8 cellular contexts compared by ENCODE assay signal in the genomic region with DNA sequence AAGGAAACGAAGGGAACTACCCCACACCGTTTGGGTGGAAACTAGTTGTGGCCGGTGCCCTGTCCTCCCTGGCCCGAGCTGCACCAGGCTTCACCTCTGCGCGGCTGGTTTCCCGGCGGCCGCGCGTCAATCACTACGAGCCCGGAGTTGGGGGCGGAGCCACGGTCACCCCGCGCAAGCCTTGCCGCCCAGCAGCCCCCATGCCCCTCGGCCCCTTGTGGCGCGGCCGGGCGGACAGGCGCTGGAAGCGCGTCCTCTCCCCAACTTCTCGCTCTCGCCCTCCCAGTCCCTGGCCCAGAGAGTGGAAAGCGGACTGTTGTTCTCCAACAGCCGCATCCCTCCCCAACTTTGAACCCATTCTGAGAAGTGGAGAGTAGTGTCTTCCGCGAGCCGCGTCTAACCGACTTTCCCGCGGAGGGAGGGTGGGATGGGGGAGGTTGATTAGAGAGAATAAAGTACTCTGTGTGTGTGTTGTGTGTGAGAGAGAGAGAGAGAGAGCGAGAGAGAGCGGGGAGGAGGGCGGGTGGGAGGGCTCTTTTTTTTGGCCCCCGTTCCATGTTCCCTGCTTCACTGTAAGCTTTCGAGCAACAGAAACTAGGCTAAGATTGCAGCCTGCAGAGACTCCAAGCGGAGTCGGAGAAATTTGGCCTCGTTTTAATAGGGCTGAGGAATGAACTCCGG. TPM values are rescaled to one million over a fixed set of nuclear protein-coding genes. Genes with fewer than 3 reads are reported as not detected.
DNase-seq lines count a peak whose midpoint lies in the region; ATAC-seq and TF ChIP-seq lines count a peak whose summit lies in the region.

No MANE protein-coding gene starts in this region.

- H3K4me3 Mint-ChIP-seq in stimulated activated naive B cell treated with anti-CD40 and anti-IgM and Interleukin-4, amounts not matched to agents 10 μg/mL and 1 μg/mL and 100 μg/mL, for 72 hours = peak overlapping the region; percentile 83 to 90

- H3K27ac ChIP-seq in Panc1 (ENCODE audit: low read length) = peak overlapping the region; percentile 82
- H3K27ac ChIP-seq in caudate nucleus (ENCODE audit: low read depth, low read length) = peak overlapping the region; percentile 91

- no peaks in the 10 kb centered on the region for H3K36me3 ChIP-seq in Panc1 (ENCODE audit: control insufficient read depth, insufficient read depth, low read length)

- POLR2A ChIA-PET in Panc1 (lab: Charles Lee) = interaction anchor here (0.6 to 0.7 kb wide), 3 partner anchors 14 to 1415 kb away, joined by 3 to 8 read pairs (median 4); no protein-coding TSS in a partner anchor

- in situ Hi-C loops in Panc1 (cut with HindIII; ENCODE audit: low pct_unique_long_range_greater_than_20kb, low sequenced_read_pairs) = loop anchor here (25.0 kb wide), 1 partner anchor 189 kb away; no protein-coding TSS in a partner anchor

- H3K4me1 ChIP-seq in Panc1 (ENCODE audit: control insufficient read depth, insufficient read depth, low read length) = peaks cover 19% of the 10 kb centered on the region

- peaks cover 3 to 13% of the 10 kb centered on the region in 2 donors for H3K36me3 Mint-ChIP-seq in stimulated activated naive B cell treated with anti-CD40 and anti-IgM and Interleukin-4, amounts not matched to agents 10 μg/mL and 1 μg/mL and 100 μg/mL, for 72 hours

- DNase-seq in COLO668 (lab: John Stamatoyannopoulos, UW; ENCODE audit: unreplicated experiment) (peak; percentile 83), HK-2 (ENCODE audit: unreplicated experiment) (peak; percentile 67), Panc1 (ENCODE audit: low read depth, low spot score) (peak; percentile 32), caudate nucleus (lab: John Stamatoyannopoulos, UW) (peak in 48 of 61 donors; percentile 25 to 83 (median 72)), kidney glomerular epithelial cell (lab: John Stamatoyannopoulos, UW) (peak; percentile 75), GM19240 (ENCODE audit: insufficient read length, low spot score) (no peak)
- no peak for DNase-seq in stimulated activated naive B cell treated with anti-CD40 and anti-IgM and Interleukin-4, amounts not matched to agents 10 μg/mL and 1 μg/mL and 100 μg/mL, for 72 hours

- H3K9me3 Mint-ChIP-seq in stimulated activated naive B cell treated with anti-CD40 and anti-IgM and Interleukin-4, amounts not matched to agents 10 μg/mL and 1 μg/mL and 100 μg/mL, for 72 hours = peaks cover 7 to 9% of the 10 kb centered on the region in 2 donors

- ATAC-seq in GM19351 (IDR thresholded peaks at IDR 0.05; ENCODE audit: unreplicated experiment) (peak; percentile 43), Panc1 (peak; percentile 84)
- ATAC-seq in stimulated activated naive B cell treated with anti-CD40 and anti-IgM and Interleukin-4, amounts not matched to agents 10 μg/mL and 1 μg/mL and 100 μg/mL, for 72 hours (replicated peaks) = peak; percentile 28 to 45

- H3K4me1 Mint-ChIP-seq in stimulated activated naive B cell treated with anti-CD40 and anti-IgM and Interleukin-4, amounts not matched to agents 10 μg/mL and 1 μg/mL and 100 μg/mL, for 72 hours = peaks cover 34 to 61% of the 10 kb centered on the region in 2 donors

- peaks cover 78 to 85% of the 10 kb centered on the region in 2 donors for H3K27me3 Mint-ChIP-seq in stimulated activated naive B cell treated with anti-CD40 and anti-IgM and Interleukin-4, amounts not matched to agents 10 μg/mL and 1 μg/mL and 100 μg/mL, for 72 hours

- peak overlapping the region; percentile 66 to 92 for H3K4me3 ChIP-seq in Panc1 (ENCODE audit: low read depth in 2 of 2, low read length in 2 of 2)

- no peak for TF ChIP-seq CTCF in Panc1 (IDR thresholded peaks at IDR 0.05)

- BruUV-seq in Panc1 (replicated peaks; lab: Mats Ljungman, UMichigan) = no TSS peak

- no peaks in the 10 kb centered on the region for H3K9me3 ChIP-seq in Panc1 (ENCODE audit: control insufficient read depth, insufficient read depth, low read depth, low read length)

- H3K27ac Mint-ChIP-seq in stimulated activated naive B cell treated with anti-CD40 and anti-IgM and Interleukin-4, amounts not matched to agents 10 μg/mL and 1 μg/mL and 100 μg/mL, for 72 hours = peak overlapping the region; percentile 88

- CTCF ChIA-PET in Panc1 (lab: Charles Lee) = interaction anchor here (0.6 kb wide), 2 partner anchors 57 to 552 kb away, joined by 3 to 4 read pairs; no protein-coding TSS in a partner anchor

- H3K27me3 ChIP-seq in Panc1 (ENCODE audit: control insufficient read depth, insufficient read depth, low read length) = peaks cover 5% of the 10 kb centered on the region; the same call in 1 of the 2 replicates

- intact Hi-C loops in Panc1 (cut with micrococcal nuclease; ENCODE audit: unreplicated experiment) = loop anchor here (2.0 kb wide), 1 partner anchor 219 kb away; no protein-coding TSS in a partner anchor

RNA-seq across cellular contexts. Expression of a gene that starts 1.4 kb away (rescaled TPM):
- 9.3 TPM for total RNA-seq in Panc1 (2021; ENCODE audit: unreplicated experiment)
- 8.1 TPM for polyA plus RNA-seq in Panc1 (2012; ENCODE audit: insufficient read length)

Comparison
In these comparisons a context has a peak if more than half of its experiments do, and no peak if none do; other contexts are left out.
1. DNase-seq: peak in COLO668 (single experiment), HK-2 (single experiment), Panc1 (single experiment), caudate nucleus (48 of 61) and kidney glomerular epithelial cell (single experiment); none in stimulated activated naive B cell treated with anti-CD40 and anti-IgM and Interleukin-4, amounts not matched to agents 10 μg/mL and 1 μg/mL and 100 μg/mL, for 72 hours (single experiment) and GM19240 (single experiment).
2. Peak in every context shown above with its lines, with median percentiles within 50 percentile points of each other: ATAC-seq.